ENCODE assay signal across 13 cellular contexts in the genomic region with DNA sequence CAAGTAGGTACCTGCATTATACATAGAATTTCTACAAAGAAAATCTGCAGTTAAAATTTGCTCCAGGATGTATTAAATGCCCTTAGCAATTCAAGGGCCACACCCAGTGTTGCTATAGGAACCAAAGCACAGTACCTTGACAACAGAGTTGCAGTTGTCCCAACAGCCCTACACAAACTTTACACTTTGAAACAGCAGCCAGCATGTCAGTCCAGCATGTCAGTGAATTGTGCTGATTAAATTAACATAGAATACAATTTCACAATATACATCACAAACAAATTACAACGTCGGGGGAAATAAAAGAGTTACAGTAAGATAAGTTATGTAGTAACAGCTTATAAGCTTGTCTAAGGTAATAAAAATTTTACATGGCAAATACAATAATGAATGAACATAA.
DNase-seq lines count a peak whose midpoint lies in the region; ATAC-seq, FAIRE-seq and TF ChIP-seq lines count a peak whose summit lies in the region.
"Had no signal": no experiment of that assay in that cellular context is flagged by ENCODE, and none has a peak within 500 bp of the region (broad histone marks: within the 10 kb centered on the region; RNA-seq: fewer than 3 reads in every experiment).

No MANE protein-coding gene starts in this region.

- RAD21 ChIA-PET in GM12878 (lab: Charles Lee; ENCODE audit: unreplicated experiment) = no interaction called here

- CTCF ChIA-PET in GM12878 (lab: Yijun Ruan, JAX) = interaction anchor here (0.7 to 1.4 kb wide), 3 partner anchors 21 to 1072 kb away, joined by 3 to 7 read pairs (median 5); no protein-coding TSS in a partner anchor
- CTCF ChIA-PET in activated CD4-positive, alpha-beta memory T cell treated with anti-CD3 and anti-CD28 coated beads for 36 hours (lab: Charles Lee) = no interaction called here

- no peak for TF ChIP-seq EP300 in GM12878 (IDR thresholded peaks at IDR 0.05; ENCODE audit: borderline replicate concordance in 1 of 2, control insufficient read depth in 1 of 2, low read depth in 2 of 2, low read length in 2 of 2)

- intact Hi-C loops in GM12878 (cut with micrococcal nuclease; ENCODE audit: unreplicated experiment) (no loop called here), left colon (cut with DNase I, micrococcal nuclease) (no loop called here)
- intact Hi-C loops in activated CD4-positive, alpha-beta memory T cell treated with anti-CD3 and anti-CD28 coated beads for 36 hours (cut with micrococcal nuclease) = no loop called here

- SMC1A ChIA-PET in GM12878 (lab: Charles Lee; ENCODE audit: uncharacterized antibody, unreplicated experiment) = interaction anchor here (0.9 to 1.3 kb wide), 3 partner anchors 14 to 22 kb away, joined by 3 read pairs; no protein-coding TSS in a partner anchor

- H3K9ac ChIP-seq in GM12878 (ENCODE audit: control insufficient read depth, insufficient read depth, low read length) = no peak overlapping the region
- H3K9ac ChIP-seq: BLaER1 treated with 17β-estradiol and CSF1 and Interleukin-3, amounts not matched to agents 10 nM and 100 nM had no signal

- in situ Hi-C loops in GM12878 (cut with MboI) = no loop called here

- H3K4me3 Mint-ChIP-seq in activated CD4-positive, alpha-beta memory T cell treated with anti-CD3 and anti-CD28 coated beads for 36 hours = no peak overlapping the region
- H3K4me3 Mint-ChIP-seq: activated CD4-positive, alpha-beta T cell treated with anti-CD3 and anti-CD28 coated beads, Interleukin-2, amount 10 ng/mL, durations not matched to agents 24 days and 14 days had no signal

- H3K79me2 ChIP-seq in GM12878 (ENCODE audit: control insufficient read depth, insufficient read depth, low read length) = no peaks in the 10 kb centered on the region

- no peak; the same call in 2 of the 3 replicates for ATAC-seq in GM12878
- ATAC-seq in left colon = peak; percentile 94
- ATAC-seq in GM21529 (IDR thresholded peaks at IDR 0.05; ENCODE audit: unreplicated experiment) = no peak

- H3K27ac ChIP-seq in 22Rv1 (peak overlapping the region; percentile 61), GM12878 (ENCODE audit: control insufficient read depth, insufficient read depth) (no peak overlapping the region)

- no peaks in the 10 kb centered on the region for H3K27me3 Mint-ChIP-seq in activated CD4-positive, alpha-beta memory T cell treated with anti-CD3 and anti-CD28 coated beads for 36 hours
- H3K27me3 Mint-ChIP-seq: activated CD4-positive, alpha-beta T cell treated with anti-CD3 and anti-CD28 coated beads, Interleukin-2, amount 10 ng/mL, durations not matched to agents 24 days and 14 days had no signal

- H3K4me1 ChIP-seq in GM12878 (ENCODE audit: control insufficient read depth, insufficient read depth, low read length) = no peaks in the 10 kb centered on the region

- H3K36me3 ChIP-seq in GM12878 (ENCODE audit: control insufficient read depth in 2 of 2, insufficient read depth in 2 of 2, low read length in 1 of 2) = no peaks in the 10 kb centered on the region
- H3K36me3 ChIP-seq: BLaER1 treated with 17β-estradiol and CSF1 and Interleukin-3, amounts not matched to agents 10 nM and 100 nM had no signal

- DNase-seq in HFF-Myc (ENCODE audit: extremely low read depth, low read depth) (peak; percentile 24), GM12878 (ENCODE audit: low read depth, low spot score) (no peak), left colon (peak; percentile 68 to 74), HuH-7 (ENCODE audit: low spot score) (no peak), midbrain (lab: John Stamatoyannopoulos, UW) (no peak)
- DNase-seq in activated CD4-positive, alpha-beta memory T cell treated with anti-CD3 and anti-CD28 coated beads for 36 hours = no peak
- DNase-seq: activated CD4-positive, alpha-beta T cell treated with anti-CD3 and anti-CD28 coated beads, Interleukin-2, amount 10 ng/mL, durations not matched to agents 24 days and 14 days; cortex of kidney; hippocampal formation; NCI-H1436 had no signal

- H3K9me3 ChIP-seq in GM12878 (replicated peaks; ENCODE audit: control insufficient read depth, insufficient read depth, low read length) = no peaks in the 10 kb centered on the region
- H3K9me3 ChIP-seq: BLaER1 treated with 17β-estradiol and CSF1 and Interleukin-3, amounts not matched to agents 10 nM and 100 nM had no signal

- no peaks in the 10 kb centered on the region for H3K27me3 ChIP-seq in GM12878 (replicated peaks in 1 of 2; ENCODE audit: control insufficient read depth in 2 of 2, insufficient read depth in 2 of 2, low read length in 1 of 2)
- H3K27me3 ChIP-seq: BLaER1 treated with 17β-estradiol and CSF1 and Interleukin-3, amounts not matched to agents 10 nM and 100 nM had no signal

- POLR2A ChIA-PET in GM12878 (lab: Charles Lee) = no interaction called here
- POLR2A ChIA-PET in activated CD4-positive, alpha-beta memory T cell treated with anti-CD3 and anti-CD28 coated beads for 36 hours (lab: Charles Lee) = interaction anchor here (0.6 kb wide), 1 partner anchor 59 kb away, joined by 4 read pairs; no protein-coding TSS in a partner anchor

- no peak for FAIRE-seq in GM12878 (lab: Jason Lieb, UNC)

- H3K27ac Mint-ChIP-seq in activated CD4-positive, alpha-beta memory T cell treated with anti-CD3 and anti-CD28 coated beads for 36 hours = no peak overlapping the region
- H3K27ac Mint-ChIP-seq: activated CD4-positive, alpha-beta T cell treated with anti-CD3 and anti-CD28 coated beads, Interleukin-2, amount 10 ng/mL, durations not matched to agents 24 days and 14 days had no signal

- no peaks in the 10 kb centered on the region for H3K36me3 Mint-ChIP-seq in activated CD4-positive, alpha-beta memory T cell treated with anti-CD3 and anti-CD28 coated beads for 36 hours

- H3K9me3 Mint-ChIP-seq in activated CD4-positive, alpha-beta memory T cell treated with anti-CD3 and anti-CD28 coated beads for 36 hours = no peaks in the 10 kb centered on the region
- H3K9me3 Mint-ChIP-seq: activated CD4-positive, alpha-beta T cell treated with anti-CD3 and anti-CD28 coated beads, Interleukin-2, amount 10 ng/mL, durations not matched to agents 24 days and 14 days had no signal

- BruUV-seq in GM12878 (replicated peaks; lab: Mats Ljungman, UMichigan) = no TSS peak

- no peak overlapping the region for H3K4me3 ChIP-seq in HFF-Myc (replicated peaks; ENCODE audit: low read depth, low read length)
- no peak overlapping the region for H3K4me3 ChIP-seq in GM12878
- H3K4me3 ChIP-seq: BLaER1 treated with 17β-estradiol and CSF1 and Interleukin-3, amounts not matched to agents 10 nM and 100 nM had no signal

- H4K20me1 ChIP-seq in GM12878 (ENCODE audit: control insufficient read depth, insufficient read depth) = no peaks in the 10 kb centered on the region
- H4K20me1 ChIP-seq: BLaER1 treated with 17β-estradiol and CSF1 and Interleukin-3, amounts not matched to agents 10 nM and 100 nM had no signal

- no peaks in the 10 kb centered on the region for H3K4me1 Mint-ChIP-seq in activated CD4-positive, alpha-beta memory T cell treated with anti-CD3 and anti-CD28 coated beads for 36 hours (ENCODE audit: low read depth)

- TF ChIP-seq POLR2A in GM12878 (IDR thresholded peaks at IDR 0.05; ENCODE audit: low read depth, low read length) = no peak

- TF ChIP-seq CTCF in 22Rv1 (IDR thresholded peaks at IDR 0.05) (no peak), HFF-Myc (IDR thresholded peaks at IDR 0.05; ENCODE audit: low read depth, low read length, missing control alignments) (no peak), GM12878 (IDR thresholded peaks at IDR 0.05 in 2 of 3, conservative IDR thresholded peaks at IDR 0.05 in 1 of 3; ENCODE audit: control insufficient read depth in 2 of 3, extremely low read depth in 1 of 3, insufficient read depth in 1 of 3, low read depth in 3 of 3, low read length in 3 of 3) (no peak)

- no peak overlapping the region for H3K4me2 ChIP-seq in GM12878 (ENCODE audit: control insufficient read depth, insufficient read depth)

- H2AFZ ChIP-seq in GM12878 (ENCODE audit: control insufficient read depth, low read depth, low read length) = no peak overlapping the region

- no peak for TF ChIP-seq RAD21 in GM12878 (IDR thresholded peaks at IDR 0.05; ENCODE audit: insufficient read depth, low read depth, low read length)

- 100% methylated on average over 2 of the region's 2 CpGs for WGBS in GM12878 (ENCODE audit: insufficient coverage, insufficient replicate concordance, low lambda C conversion rate, missing lambda C conversion rate)

TF ChIP-seq in GM12878, 131 proteins besides CTCF, POLR2A, EP300 and RAD21:
- TF ChIP-seq, protein P1, sequence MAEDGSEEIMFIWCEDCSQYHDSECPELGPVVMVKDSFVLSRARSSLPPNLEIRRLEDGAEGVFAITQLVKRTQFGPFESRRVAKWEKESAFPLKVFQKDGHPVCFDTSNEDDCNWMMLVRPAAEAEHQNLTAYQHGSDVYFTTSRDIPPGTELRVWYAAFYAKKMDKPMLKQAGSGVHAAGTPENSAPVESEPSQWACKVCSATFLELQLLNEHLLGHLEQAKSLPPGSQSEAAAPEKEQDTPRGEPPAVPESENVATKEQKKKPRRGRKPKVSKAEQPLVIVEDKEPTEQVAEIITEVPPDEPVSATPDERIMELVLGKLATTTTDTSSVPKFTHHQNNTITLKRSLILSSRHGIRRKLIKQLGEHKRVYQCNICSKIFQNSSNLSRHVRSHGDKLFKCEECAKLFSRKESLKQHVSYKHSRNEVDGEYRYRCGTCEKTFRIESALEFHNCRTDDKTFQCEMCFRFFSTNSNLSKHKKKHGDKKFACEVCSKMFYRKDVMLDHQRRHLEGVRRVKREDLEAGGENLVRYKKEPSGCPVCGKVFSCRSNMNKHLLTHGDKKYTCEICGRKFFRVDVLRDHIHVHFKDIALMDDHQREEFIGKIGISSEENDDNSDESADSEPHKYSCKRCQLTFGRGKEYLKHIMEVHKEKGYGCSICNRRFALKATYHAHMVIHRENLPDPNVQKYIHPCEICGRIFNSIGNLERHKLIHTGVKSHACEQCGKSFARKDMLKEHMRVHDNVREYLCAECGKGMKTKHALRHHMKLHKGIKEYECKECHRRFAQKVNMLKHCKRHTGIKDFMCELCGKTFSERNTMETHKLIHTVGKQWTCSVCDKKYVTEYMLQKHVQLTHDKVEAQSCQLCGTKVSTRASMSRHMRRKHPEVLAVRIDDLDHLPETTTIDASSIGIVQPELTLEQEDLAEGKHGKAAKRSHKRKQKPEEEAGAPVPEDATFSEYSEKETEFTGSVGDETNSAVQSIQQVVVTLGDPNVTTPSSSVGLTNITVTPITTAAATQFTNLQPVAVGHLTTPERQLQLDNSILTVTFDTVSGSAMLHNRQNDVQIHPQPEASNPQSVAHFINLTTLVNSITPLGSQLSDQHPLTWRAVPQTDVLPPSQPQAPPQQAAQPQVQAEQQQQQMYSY (CRISPR knock-in tag; IDR thresholded peaks at IDR 0.05) = no peak
- TF ChIP-seq BMI1 (IDR thresholded peaks at IDR 0.05; ENCODE audit: borderline replicate concordance) = peak; percentile 64; the same call in 1 of the 2 replicates
- no peak for TF ChIP-seq ZNF207 (IDR thresholded peaks at IDR 0.05; ENCODE audit: borderline replicate concordance)
- no peak for TF ChIP-seq SMARCA5 (IDR thresholded peaks at IDR 0.05)
TF ChIP-seq in GM12878: peak in this region for 1.

Comparison
In these comparisons a context has a peak if more than half of its experiments do, and no peak if none do; other contexts are left out.
1. DNase-seq: peak in HFF-Myc (single experiment) and left colon (2 of 2); none in GM12878 (single experiment), activated CD4-positive, alpha-beta memory T cell treated with anti-CD3 and anti-CD28 coated beads for 36 hours (single experiment), HuH-7 (single experiment) and midbrain (single experiment).